Comparison of ENCODE assay signal across 1 cellular context in genomic region chr7:23353172-23353571, GRCh38.
A peak's percentile ranks its signal among the peaks of the same experiment; 100 is the strongest.
TF ChIP-seq lines count a peak whose summit lies in the region.

No MANE protein-coding gene starts in this region.

TF ChIP-seq in GM12878, 131 proteins besides CTCF, POLR2A, EP300 and RAD21 (continued from another document and continues in another):
- TF ChIP-seq ZNF592 (IDR thresholded peaks at IDR 0.05) (no peak), NKRF (conservative IDR thresholded peaks at IDR 0.05) (no peak), EED (IDR thresholded peaks at IDR 0.05; ENCODE audit: low read depth) (no peak), SIX5 (IDR thresholded peaks at IDR 0.05; ENCODE audit: low read depth, low read length, severe bottlenecking) (no peak), NR2C1 (IDR thresholded peaks at IDR 0.05) (no peak), ZNF24 (IDR thresholded peaks at IDR 0.05) (no peak), ZNF274 (IDR thresholded peaks at IDR 0.05; ENCODE audit: insufficient read depth, insufficient read length) (no peak), ZBTB40 (IDR thresholded peaks at IDR 0.05; ENCODE audit: borderline replicate concordance) (no peak), ZBED1 (IDR thresholded peaks at IDR 0.05; ENCODE audit: borderline replicate concordance) (no peak), DPF2 (IDR thresholded peaks at IDR 0.05) (peak; percentile 32; the same call in 1 of the 2 replicates), RAD51 (IDR thresholded peaks at IDR 0.05) (no peak), MXI1 (IDR thresholded peaks at IDR 0.05; ENCODE audit: low read depth, low read length) (no peak), ZNF207 (IDR thresholded peaks at IDR 0.05; ENCODE audit: borderline replicate concordance) (no peak), BCL3 (IDR thresholded peaks at IDR 0.05; ENCODE audit: borderline replicate concordance, insufficient read depth, low read depth, low read length, poor library complexity, severe bottlenecking) (no peak), MEF2A (IDR thresholded peaks at IDR 0.05; ENCODE audit: insufficient read depth, low read depth, low read length) (peak; percentile 61; the same call in 1 of the 2 replicates), BHLHE40 (IDR thresholded peaks at IDR 0.05; ENCODE audit: borderline replicate concordance in 1 of 2, low read depth in 2 of 2, low read length in 1 of 2) (peak; percentile 37 to 64; a peak in 1 of 4 replicates), NR2F1 (conservative IDR thresholded peaks at IDR 0.05) (peak; percentile 97), SMAD5 (IDR thresholded peaks at IDR 0.05; ENCODE audit: low read depth) (no peak), SIN3A (IDR thresholded peaks at IDR 0.05; ENCODE audit: low read depth, low read length) (no peak), MAX (IDR thresholded peaks at IDR 0.05; ENCODE audit: low read depth, low read length) (no peak), NFIC (IDR thresholded peaks at IDR 0.05; ENCODE audit: low read depth, low read length) (0 out of 2 replicates have a peak, but pooled peaks have one; percentile 40), KLF5 (IDR thresholded peaks at IDR 0.05; ENCODE audit: partially characterized antibody) (no peak), KDM1A (IDR thresholded peaks at IDR 0.05; ENCODE audit: borderline replicate concordance) (no peak), SKIL (IDR thresholded peaks at IDR 0.05; ENCODE audit: low read depth, poor library complexity, severe bottlenecking) (peak; percentile 66), FOS (IDR thresholded peaks at IDR 0.05; ENCODE audit: borderline replicate concordance, extremely low read depth, insufficient read length) (no peak), ZNF622 (IDR thresholded peaks at IDR 0.05) (no peak), E4F1 (IDR thresholded peaks at IDR 0.05; ENCODE audit: borderline replicate concordance, partially characterized antibody) (no peak), CUX1 (IDR thresholded peaks at IDR 0.05; ENCODE audit: insufficient replicate concordance, low read depth, low read length) (no peak), MTA2 (IDR thresholded peaks at IDR 0.05; ENCODE audit: low read depth) (peak; percentile 50; the same call in 1 of the 2 replicates), RB1 (IDR thresholded peaks at IDR 0.05; ENCODE audit: borderline replicate concordance) (no peak)
